In the genomic region with DNA sequence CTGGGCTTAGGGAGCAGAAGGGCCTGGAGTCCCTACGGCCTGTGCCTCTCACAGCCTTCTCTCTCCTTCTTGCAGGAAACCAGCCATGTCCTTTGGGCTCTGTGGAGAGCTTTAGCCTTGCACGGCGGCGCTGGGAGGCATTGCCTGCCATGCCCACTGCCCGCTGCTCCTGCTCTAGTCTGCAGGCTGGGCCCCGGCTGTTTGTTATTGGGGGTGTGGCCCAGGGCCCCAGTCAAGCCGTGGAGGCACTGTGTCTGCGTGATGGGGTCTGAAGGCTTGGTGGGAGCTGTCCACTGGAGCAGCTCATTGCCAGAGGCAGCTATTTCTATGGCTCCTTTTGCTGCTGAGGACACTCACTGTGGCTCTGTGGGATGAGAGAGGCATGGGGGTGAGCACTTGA, we compare ENCODE assay signal across 13 cellular contexts. TPM values are rescaled to one million over a fixed set of nuclear protein-coding genes. Genes with fewer than 3 reads are reported as not detected.
A peak's percentile ranks its signal among the peaks of the same experiment; 100 is the strongest.
DNase-seq lines count a peak whose midpoint lies in the region; ATAC-seq and TF ChIP-seq lines count a peak whose summit lies in the region.
"Had no signal": no experiment of that assay in that cellular context is flagged by ENCODE, and none has a peak within 500 bp of the region (broad histone marks: within the 10 kb centered on the region; RNA-seq: fewer than 3 reads in every experiment).

No MANE protein-coding gene starts in this region.

- no peak overlapping the region for H2BK5ac ChIP-seq in neuronal stem cell (ENCODE audit: low read length)

- H3K4ac ChIP-seq in neuronal stem cell (ENCODE audit: low read length): no peak overlapping the region

- H3K14ac ChIP-seq in neuronal stem cell (ENCODE audit: low read length): no peak overlapping the region

- peaks cover 55% of the 10 kb centered on the region for H3K4me1 Mint-ChIP-seq in brain

- H3K9me3 ChIP-seq in BLaER1: no peaks in the 10 kb centered on the region
- H3K9me3 ChIP-seq in neuronal stem cell (replicated peaks in 1 of 2; ENCODE audit: control insufficient read depth in 2 of 2, insufficient read depth in 1 of 2, low read depth in 1 of 2, low read length in 2 of 2): no peaks in the 10 kb centered on the region
- H3K9me3 ChIP-seq: A549 had no signal

- peaks cover 83% of the 10 kb centered on the region for H3K4me1 ChIP-seq in BLaER1
- H3K4me1 ChIP-seq in neuronal stem cell (ENCODE audit: control insufficient read depth in 2 of 2, insufficient read depth in 1 of 2, low read depth in 1 of 2, low read length in 2 of 2): peaks cover 25 to 29% of the 10 kb centered on the region in 2 donors

- no peak overlapping the region for H3K9ac ChIP-seq in BLaER1
- H3K9ac ChIP-seq in neuronal stem cell (ENCODE audit: low read depth, low read length, poor library complexity): no peak overlapping the region

- WGBS in neuronal stem cell (ENCODE audit: extremely low coverage in 2 of 2, insufficient read length in 2 of 2, insufficient replicate concordance in 1 of 2), 2 donors: no CpG with 5 or more reads among the region's 8 CpGs

- peaks cover 5% of the 10 kb centered on the region for H3K36me3 Mint-ChIP-seq in brain

- H2AFZ ChIP-seq in neuronal stem cell (ENCODE audit: low read length): no peak overlapping the region

- no peak overlapping the region for H2BK12ac ChIP-seq in neuronal stem cell (ENCODE audit: low read length)

- H2BK120ac ChIP-seq in neuronal stem cell (ENCODE audit: low read depth, low read length): no peak overlapping the region

- no peaks in the 10 kb centered on the region for H3K27me3 Mint-ChIP-seq in brain

- no peak for TF ChIP-seq CTCF in brain (conservative IDR thresholded peaks at IDR 0.05)

- no peak overlapping the region for H3K23ac ChIP-seq in neuronal stem cell (ENCODE audit: low read depth, low read length, poor library complexity)

- H2AK5ac ChIP-seq in neuronal stem cell (ENCODE audit: low read depth, low read length): no peak overlapping the region

- H3K4me3 ChIP-seq in BLaER1: no peak overlapping the region
- H3K4me3 ChIP-seq in H7 (ENCODE audit: insufficient read depth, low read depth, low read length): no peak overlapping the region
- H3K4me3 ChIP-seq in neuronal stem cell (ENCODE audit: low read length in 2 of 2): no peak overlapping the region
- H3K4me3 ChIP-seq: A549, GM12878 had no signal

- peaks cover 11% of the 10 kb centered on the region for H3K79me1 ChIP-seq in neuronal stem cell (ENCODE audit: low read depth, low read length)

- H3K4me2 ChIP-seq in BLaER1 (peak overlapping the region; percentile 93), neuronal stem cell (ENCODE audit: insufficient read depth, low read length, poor library complexity, severe bottlenecking) (no peak overlapping the region)
- H3K4me2 ChIP-seq: A549 had no signal

- H3K9me3 Mint-ChIP-seq in brain: no peaks in the 10 kb centered on the region
- H3K9me3 Mint-ChIP-seq: CD4-positive, alpha-beta T cell had no signal

- no peak overlapping the region for H4K91ac ChIP-seq in neuronal stem cell (ENCODE audit: low read depth, low read length, poor library complexity)

- no peaks in the 10 kb centered on the region for H4K20me1 ChIP-seq in BLaER1

- H3K36me3 ChIP-seq in BLaER1 (no peaks in the 10 kb centered on the region), H7 (replicated peaks; ENCODE audit: control insufficient read depth, insufficient read depth, low read length) (no peaks in the 10 kb centered on the region; the same call in 1 of the 2 replicates), neuronal stem cell (replicated peaks in 1 of 2; ENCODE audit: control insufficient read depth in 2 of 2, insufficient read depth in 2 of 2, low read length in 2 of 2) (peaks cover 22 to 33% of the 10 kb centered on the region in 2 donors)

- no peak overlapping the region for H3K4me3 Mint-ChIP-seq in brain
- H3K4me3 Mint-ChIP-seq: CD4-positive, alpha-beta T cell had no signal

- H2BK15ac ChIP-seq in neuronal stem cell (ENCODE audit: low read length): no peak overlapping the region

- H3K27me3 ChIP-seq in BLaER1 (no peaks in the 10 kb centered on the region), H7 (ENCODE audit: control insufficient read depth, insufficient read depth, low read length) (peaks cover 2% of the 10 kb centered on the region; the same call in 1 of the 2 replicates), neuronal stem cell (ENCODE audit: control insufficient read depth in 3 of 3, insufficient read depth in 3 of 3, low read depth in 1 of 3, low read length in 3 of 3) (no peaks in the 10 kb centered on the region)

- peak overlapping the region in 3 of 5 experiments; percentile 80 to 99 (median 98) for H3K27ac Mint-ChIP-seq in brain
- H3K27ac Mint-ChIP-seq: CD4-positive, alpha-beta T cell had no signal

- peak; percentile 32 for DNase-seq in H7
- no peak for DNase-seq in neuronal stem cell (ENCODE audit: low spot score)
- DNase-seq in activated CD4-positive, CD25-positive, alpha-beta regulatory T cell treated with anti-CD3 and anti-CD28 coated beads, Interleukin-2, amount 50 U/mL, for 72 hours: no peak
- DNase-seq in HUDEP-2 (lab: John Stamatoyannopoulos, UW; ENCODE audit: unreplicated experiment in 76 of 76): no peak
- DNase-seq: C1 segment of cervical spinal cord; CD4-positive, alpha-beta T cell; DMS79; HCEC 1CT had no signal

- H4K8ac ChIP-seq in neuronal stem cell (ENCODE audit: low read depth, low read length): no peak overlapping the region

- no peak for ATAC-seq in GM21723 (IDR thresholded peaks at IDR 0.05; ENCODE audit: unreplicated experiment)
- ATAC-seq: A549, GM12878 had no signal

- peak overlapping the region; percentile 42 for H3K18ac ChIP-seq in neuronal stem cell (ENCODE audit: low read length)

- H3K27ac ChIP-seq in BLaER1 (no peak overlapping the region), neuronal stem cell (replicated peaks; ENCODE audit: low read length) (no peak overlapping the region)
- H3K27ac ChIP-seq: A549 had no signal

RNA-seq across cellular contexts. Expression of a gene that starts 4.1 kb away (rescaled TPM):
- 19.8 and 27.7 TPM in 2 replicates for total RNA-seq in H7 (2014; rRNA removed; shearing (Covaris generic))
- 14.7 TPM for polyA plus RNA-seq in brain (ENCODE audit: insufficient read depth, low read depth, low replicate concordance)
- 44.7 TPM for polyA plus RNA-seq in neuronal stem cell (2013, experiment 1 of 2)
- 43.9 TPM for polyA plus RNA-seq in neuronal stem cell (2013, experiment 2 of 2)

RNA-seq across cellular contexts. Expression of a gene that starts 9.4 kb away (rescaled TPM):
- total RNA-seq in H7 (2014; rRNA removed; shearing (Covaris generic)): 37.1 and 46.4 TPM in 2 replicates
- polyA plus RNA-seq in brain (ENCODE audit: insufficient read depth, low read depth, low replicate concordance): 13.3 TPM
- 17.1 TPM for polyA plus RNA-seq in neuronal stem cell (2013, experiment 1 of 2)
- 16.2 TPM for polyA plus RNA-seq in neuronal stem cell (2013, experiment 2 of 2)

RNA-seq across cellular contexts. Expression of a gene that starts 42.7 kb away (rescaled TPM):
- total RNA-seq in H7 (2014; rRNA removed; shearing (Covaris generic)): 81.1 and 87.3 TPM in 2 replicates
- 84.1 TPM for polyA plus RNA-seq in brain (ENCODE audit: insufficient read depth, low read depth, low replicate concordance)
- 91.9 TPM for polyA plus RNA-seq in neuronal stem cell (2013, experiment 1 of 2)
- 91.3 TPM for polyA plus RNA-seq in neuronal stem cell (2013, experiment 2 of 2)

RNA-seq across cellular contexts. Expression of a gene that starts 54.9 kb away (rescaled TPM):
- 64.4 and 73.0 TPM in 2 replicates for total RNA-seq in H7 (2014; rRNA removed; shearing (Covaris generic))
- polyA plus RNA-seq in brain (ENCODE audit: insufficient read depth, low read depth, low replicate concordance): 31.0 TPM
- 22.3 TPM for polyA plus RNA-seq in neuronal stem cell (2013, experiment 1 of 2)
- 21.3 TPM for polyA plus RNA-seq in neuronal stem cell (2013, experiment 2 of 2)
